33 cellular contexts compared by ENCODE assay signal in the genomic region with DNA sequence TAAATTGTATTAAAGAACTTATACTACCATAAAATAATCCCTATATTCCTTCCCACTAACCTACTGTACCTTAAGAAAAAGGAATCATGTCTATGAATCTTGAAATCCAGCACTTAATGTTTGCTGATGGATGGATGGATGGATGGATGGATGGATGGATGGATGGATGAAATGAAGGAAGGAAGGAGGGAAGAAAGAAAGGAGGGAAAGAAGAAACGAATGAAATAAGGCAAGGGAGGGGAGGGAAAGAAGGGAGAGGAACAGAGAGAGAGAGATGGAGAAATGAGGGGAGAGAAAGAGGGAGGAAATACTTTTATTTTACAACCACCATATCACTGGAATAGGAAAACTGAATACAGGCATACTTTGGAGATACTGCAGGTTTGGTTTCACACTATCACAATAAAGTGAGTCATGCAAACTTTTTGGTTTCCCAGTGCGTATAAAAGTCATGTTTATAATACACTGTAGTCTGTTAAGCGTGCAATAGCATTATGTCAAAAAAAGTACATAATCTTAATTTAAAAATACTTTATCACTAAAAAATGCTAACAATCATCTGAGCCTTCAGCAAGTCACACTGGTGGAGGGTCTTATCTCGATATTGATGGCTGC.
"Had no signal": no experiment of that assay in that cellular context is flagged by ENCODE, and none has a peak within 500 bp of the region (broad histone marks: within the 10 kb centered on the region; RNA-seq: fewer than 3 reads in every experiment).

No MANE protein-coding gene starts in this region.

- H3K4me1 ChIP-seq: breast epithelium had no signal

- H3K4me3 ChIP-seq: adrenal gland, body of pancreas, breast epithelium, cardiac muscle cell, coronary artery, dorsolateral prefrontal cortex had no signal

- H3K27me3 Mint-ChIP-seq: activated B cell treated with CpG ODN at 0.5 μM for 24 hours; activated CD8-positive, alpha-beta T cell treated with anti-CD3 and anti-CD28 coated beads for 36 hours; activated naive CD4-positive, alpha-beta T cell treated with anti-CD3 and anti-CD28 coated beads, Interleukin-2, amount 50 U/mL, for 24 hours; activated naive CD8-positive, alpha-beta T cell treated with anti-CD3 and anti-CD28 coated beads for 36 hours; activated naive CD8-positive, alpha-beta T cell treated with anti-CD3 and anti-CD28 coated beads, Interleukin-2, amount 50 U/mL, for 24 hours; dendritic cell treated with granulocyte-macrophage colony-stimulating factor and Interleukin-4, amounts not matched to agents 40 ng/mL and 50 ng/mL, for 4 days; T-helper 17 cell had no signal

- ATAC-seq: activated CD4-positive, CD25-positive, alpha-beta regulatory T cell treated with anti-CD3 and anti-CD28 coated beads, Interleukin-2, amount 50 U/mL, for 24 hours; activated CD8-positive, alpha-beta T cell treated with anti-CD3 and anti-CD28 coated beads for 36 hours; activated naive CD8-positive, alpha-beta T cell treated with anti-CD3 and anti-CD28 coated beads, Interleukin-2, amount 50 U/mL, for 24 hours; activated T-cell treated with anti-CD3 and anti-CD28 coated beads, Interleukin-2, amount 50 U/mL, for 4 hours; esophagus mucosa; T-helper 17 cell had no signal

- H3K4me3 Mint-ChIP-seq: activated B cell treated with CpG ODN at 0.5 μM for 24 hours; activated CD8-positive, alpha-beta T cell treated with anti-CD3 and anti-CD28 coated beads for 36 hours; activated naive CD4-positive, alpha-beta T cell treated with anti-CD3 and anti-CD28 coated beads for 36 hours; activated naive CD4-positive, alpha-beta T cell treated with anti-CD3 and anti-CD28 coated beads, Interleukin-2, amount 50 U/mL, for 24 hours; activated naive CD8-positive, alpha-beta T cell treated with anti-CD3 and anti-CD28 coated beads for 36 hours; activated naive CD8-positive, alpha-beta T cell treated with anti-CD3 and anti-CD28 coated beads, Interleukin-2, amount 50 U/mL, for 24 hours; activated T-cell treated with anti-CD3 and anti-CD28 coated beads, Interleukin-2, amount 50 U/mL, for 4 hours; dendritic cell treated with granulocyte-macrophage colony-stimulating factor and Interleukin-4, amounts not matched to agents 40 ng/mL and 50 ng/mL, for 4 days; endodermal cell; T-helper 17 cell; T-helper 2 cell treated with Interferon-gamma antibody and Interleukin-4, amounts not matched to agents 5 μg/mL and 100 μg/mL, for 36 hours had no signal

- DNase-seq: activated B cell treated with CpG ODN at 0.5 μM for 24 hours; activated CD4-positive, alpha-beta T cell treated with anti-CD3 and anti-CD28 coated beads for 48 hours; activated CD4-positive, alpha-beta T cell treated with anti-CD3 and anti-CD28 coated beads, Interleukin-2, amount 50 U/mL, for 1 hour; activated CD4-positive, alpha-beta T cell treated with anti-CD3 and anti-CD28 coated beads, Interleukin-2, amount 50 U/mL, for 48 hours; activated CD8-positive, alpha-beta memory T cell treated with anti-CD3 and anti-CD28 coated beads for 24 hours; activated CD8-positive, alpha-beta T cell treated with anti-CD3 and anti-CD28 coated beads for 36 hours; activated effector memory CD4-positive, alpha-beta T cell treated with anti-CD3 and anti-CD28 coated beads, Interleukin-2, amount 50 U/mL, for 16 hours; activated naive CD4-positive, alpha-beta T cell treated with anti-CD3 and anti-CD28 coated beads for 36 hours; activated naive CD8-positive, alpha-beta T cell treated with anti-CD3 and anti-CD28 coated beads for 36 hours; activated naive CD8-positive, alpha-beta T cell treated with anti-CD3 and anti-CD28 coated beads, Interleukin-2, amount 50 U/mL, for 24 hours; activated T-cell treated with anti-CD3 and anti-CD28 coated beads, Interleukin-2, amount 50 U/mL, for 4 hours; adrenal gland; amygdala; aorta; central memory CD4-positive, alpha-beta T cell; cerebellar nuclear complex; dorsolateral prefrontal cortex; effector memory CD4-positive, alpha-beta T cell; endodermal cell; head of caudate nucleus; T-helper 17 cell; T1000; WERI-Rb-1 had no signal

- H3K27me3 ChIP-seq: adrenal gland, body of pancreas, breast epithelium, cardiac muscle cell, dorsolateral prefrontal cortex had no signal

- H3K27ac ChIP-seq: adrenal gland, body of pancreas, breast epithelium, cardiac muscle cell, coronary artery, dorsolateral prefrontal cortex, WERI-Rb-1 had no signal

- H3K9me3 ChIP-seq: adrenal gland, body of pancreas, breast epithelium had no signal

- H3K36me3 ChIP-seq: adrenal gland, breast epithelium, cardiac muscle cell, WERI-Rb-1 had no signal

- H3K9me3 Mint-ChIP-seq: activated T-cell treated with anti-CD3 and anti-CD28 coated beads, Interleukin-2, amount 50 U/mL, for 4 hours; dendritic cell treated with granulocyte-macrophage colony-stimulating factor and Interleukin-4, amounts not matched to agents 40 ng/mL and 50 ng/mL, for 4 days had no signal

- H3K27ac Mint-ChIP-seq: activated B cell treated with CpG ODN at 0.5 μM for 24 hours; activated CD8-positive, alpha-beta T cell treated with anti-CD3 and anti-CD28 coated beads for 36 hours; activated naive CD4-positive, alpha-beta T cell treated with anti-CD3 and anti-CD28 coated beads for 36 hours; activated naive CD4-positive, alpha-beta T cell treated with anti-CD3 and anti-CD28 coated beads, Interleukin-2, amount 50 U/mL, for 24 hours; activated naive CD8-positive, alpha-beta T cell treated with anti-CD3 and anti-CD28 coated beads for 36 hours; activated naive CD8-positive, alpha-beta T cell treated with anti-CD3 and anti-CD28 coated beads, Interleukin-2, amount 50 U/mL, for 24 hours; activated T-helper 2 cell treated with anti-CD3 and anti-CD28 coated beads, Interferon-gamma antibody, Interleukin-2, Interleukin-4, amounts not matched to agents 10 μg/mL and 5 μg/mL and 100 μg/mL, durations not matched to agents 14 hours and 24 hours and 36 hours; dendritic cell treated with granulocyte-macrophage colony-stimulating factor and Interleukin-4, amounts not matched to agents 40 ng/mL and 50 ng/mL, for 4 days; endodermal cell; T-helper 17 cell; T-helper 2 cell treated with Interferon-gamma antibody and Interleukin-4, amounts not matched to agents 5 μg/mL and 100 μg/mL, for 36 hours had no signal

- H3K4me1 Mint-ChIP-seq: endodermal cell had no signal
